In the genomic region with DNA sequence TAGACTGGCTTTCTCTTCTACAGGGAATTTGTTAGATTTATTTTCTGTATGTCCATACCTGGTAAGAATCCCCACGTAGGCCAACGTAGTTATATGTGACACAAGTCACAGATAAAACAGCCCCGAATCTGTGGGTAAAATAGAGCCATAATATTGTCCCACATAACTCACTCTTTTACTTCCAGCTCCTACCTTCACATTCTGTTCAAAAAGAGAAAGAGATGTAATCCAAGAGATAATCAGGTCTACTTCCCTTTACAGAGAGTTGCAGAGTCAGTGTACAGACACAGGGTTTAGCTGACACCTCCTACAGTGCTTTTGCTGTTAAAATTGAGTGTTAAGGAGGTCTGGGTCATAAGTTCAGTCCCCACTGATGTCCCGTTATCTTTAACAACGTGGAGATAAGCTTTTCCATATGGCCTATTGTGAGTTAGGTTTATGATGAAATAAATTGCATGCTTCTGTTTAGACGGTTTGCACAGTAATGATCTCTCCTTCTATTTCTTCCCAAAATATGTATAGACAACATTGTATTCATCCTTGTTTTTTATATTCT, we compare ENCODE assay signal across 13 cellular contexts.
"Had no signal": no experiment of that assay in that cellular context is flagged by ENCODE, and none has a peak within 500 bp of the region (broad histone marks: within the 10 kb centered on the region; RNA-seq: fewer than 3 reads in every experiment).

No MANE protein-coding gene starts in this region.

- H3K9me3 ChIP-seq: body of pancreas, esophagus muscularis mucosa, tibial artery had no signal

- ATAC-seq: body of pancreas had no signal

- H3K36me3 ChIP-seq: esophagus muscularis mucosa, tibial artery had no signal

- H3K27ac ChIP-seq: body of pancreas, coronary artery, esophagus muscularis mucosa, tibial artery had no signal

- H3K4me1 ChIP-seq: body of pancreas, esophagus muscularis mucosa, tibial artery had no signal

- DNase-seq: activated CD4-positive, alpha-beta T cell treated with anti-CD3 and anti-CD28 coated beads, Interleukin-2, amount 10 ng/mL, durations not matched to agents 7 days and 5 days; activated CD8-positive, alpha-beta memory T cell treated with anti-CD3 and anti-CD28 coated beads, Interleukin-2, amount 50 U/mL, for 48 hours; activated naive CD8-positive, alpha-beta T cell treated with anti-CD3 and anti-CD28 coated beads for 36 hours; body of pancreas; central memory CD4-positive, alpha-beta T cell; islet precursor cell; naive B cell; stimulated activated CD4-positive, alpha-beta T cell treated with anti-CD3 and anti-CD28 coated beads, Interleukin-4, amount 100 ng/mL, for 1 hour; stimulated activated naive CD4-positive, alpha-beta T cell; tibial artery had no signal

- H3K27me3 ChIP-seq: body of pancreas, esophagus muscularis mucosa, tibial artery had no signal

- H3K4me3 ChIP-seq: body of pancreas, coronary artery, esophagus muscularis mucosa, lung, tibial artery had no signal
